1 cellular context compared by ENCODE assay signal in genomic region chr11:27506200-27507182, GRCh38.
TF ChIP-seq lines count a peak whose summit lies in the region.

Gene LIN7C (minus strand): TSS chr11:27506769. CDS start chr11:27506752, 17 bp downstream.

TF ChIP-seq in K562, 482 proteins besides CTCF, POLR2A, EP300 and RAD21 (continued from another document and continues in another):
- no peak for TF ChIP-seq RERE (CRISPR knock-in tag; IDR thresholded peaks at IDR 0.05; ENCODE audit: borderline replicate concordance)
- no peak for TF ChIP-seq ZNF518B (CRISPR knock-in tag; IDR thresholded peaks at IDR 0.05)
- no peak for TF ChIP-seq HOMEZ (CRISPR knock-in tag; IDR thresholded peaks at IDR 0.05)
- TF ChIP-seq SRF (CRISPR knock-in tag; IDR thresholded peaks at IDR 0.05) = no peak
- TF ChIP-seq TRIM25 (IDR thresholded peaks at IDR 0.05; ENCODE audit: borderline replicate concordance) = no peak
- no peak for TF ChIP-seq ZSCAN32 (CRISPR knock-in tag; IDR thresholded peaks at IDR 0.05)
- peak; percentile 75; the same call in 1 of the 2 replicates for TF ChIP-seq MBD2 (IDR thresholded peaks at IDR 0.05; ENCODE audit: borderline replicate concordance, low read depth)
- no peak for TF ChIP-seq ZNF592 (IDR thresholded peaks at IDR 0.05)
- no peak for TF ChIP-seq NR0B1 (IDR thresholded peaks at IDR 0.05; ENCODE audit: partially characterized antibody)
- TF ChIP-seq GABPA (tag; conservative IDR thresholded peaks at IDR 0.05; ENCODE audit: low read depth) = peak; percentile 95
- no peak for TF ChIP-seq IRF9 (tag; IDR thresholded peaks at IDR 0.05)
- TF ChIP-seq NCOA2 (IDR thresholded peaks at IDR 0.05; ENCODE audit: partially characterized antibody in 2 of 2) = no peak
- TF ChIP-seq ZBTB43 (CRISPR knock-in tag; IDR thresholded peaks at IDR 0.05) = no peak
- no peak for TF ChIP-seq NCOA6 (IDR thresholded peaks at IDR 0.05)
- no peak; the same call in 1 of the 2 replicates for TF ChIP-seq SP1 (CRISPR knock-in tag; IDR thresholded peaks at IDR 0.05)
- no peak for TF ChIP-seq LEF1 (IDR thresholded peaks at IDR 0.05)
- TF ChIP-seq MBD1 (CRISPR knock-in tag; IDR thresholded peaks at IDR 0.05) = no peak
- TF ChIP-seq MEF2D (tag; conservative IDR thresholded peaks at IDR 0.05; ENCODE audit: low read depth) = no peak
- 0 out of 2 replicates have a peak, but pooled peaks have one; percentile 11 for TF ChIP-seq MAX (CRISPR knock-in tag; IDR thresholded peaks at IDR 0.05)
- TF ChIP-seq ATF3 (IDR thresholded peaks at IDR 0.05) = no peak; the same call in 1 of the 2 replicates
- TF ChIP-seq ATF3 (CRISPR knock-in tag; conservative IDR thresholded peaks at IDR 0.05) = no peak
- no peak for TF ChIP-seq HEY1 (CRISPR knock-in tag; IDR thresholded peaks at IDR 0.05; ENCODE audit: borderline replicate concordance)
- no peak for TF ChIP-seq ZNF778 (CRISPR knock-in tag; IDR thresholded peaks at IDR 0.05)
- TF ChIP-seq E2F3 (CRISPR knock-in tag; IDR thresholded peaks at IDR 0.05) = no peak
- TF ChIP-seq ZNF280A (IDR thresholded peaks at IDR 0.05; ENCODE audit: low read depth, partially characterized antibody) = no peak
- TF ChIP-seq EP400 (IDR thresholded peaks at IDR 0.05) = peak; percentile 80
- no peak for TF ChIP-seq TEAD2 (tag; IDR thresholded peaks at IDR 0.05)
